ENCODE assay signal across 15 cellular contexts in the genomic region with DNA sequence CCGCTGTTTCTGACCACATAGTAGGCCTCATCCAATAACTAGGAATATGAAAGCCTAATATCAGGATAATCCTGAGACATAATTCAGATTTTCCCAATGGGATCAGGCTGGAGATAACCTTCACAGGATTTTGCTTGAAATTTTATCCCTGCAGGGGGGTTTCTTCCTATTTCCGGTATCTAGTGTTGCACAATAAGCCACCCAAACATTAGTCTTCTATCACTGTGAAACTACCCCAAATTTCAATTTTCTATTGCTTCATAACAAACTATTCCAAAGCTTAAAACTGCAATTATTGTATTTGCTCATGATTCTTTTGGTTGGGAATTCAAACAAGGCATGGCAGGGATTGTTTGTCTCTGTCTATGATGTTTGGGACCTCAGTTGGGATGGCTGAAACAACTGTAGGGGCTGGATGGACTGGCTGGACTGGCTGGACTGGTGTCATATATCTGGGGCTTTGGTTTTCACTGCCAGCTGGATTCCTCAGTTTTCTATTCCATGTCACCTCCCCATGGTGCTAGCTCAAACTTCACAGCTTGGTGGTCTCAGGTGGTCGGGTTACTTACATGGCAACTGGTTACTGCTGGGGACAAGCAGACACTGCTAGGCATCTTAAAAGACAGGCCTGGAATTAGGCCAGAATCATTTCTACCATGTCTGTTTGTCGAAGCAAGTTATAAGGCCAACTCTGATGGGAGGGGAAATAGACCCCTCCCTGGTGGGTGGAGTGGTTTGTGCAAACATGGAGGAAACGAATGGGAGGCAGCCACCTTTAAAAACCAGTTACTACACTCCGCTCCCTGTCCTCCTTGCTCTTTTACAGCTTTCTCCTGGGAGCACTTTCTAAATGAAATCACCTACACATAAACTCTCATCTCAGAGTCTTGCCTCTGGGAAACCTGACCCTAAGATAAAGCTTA.
"Had no signal": no experiment of that assay in that cellular context is flagged by ENCODE, and none has a peak within 500 bp of the region (broad histone marks: within the 10 kb centered on the region; RNA-seq: fewer than 3 reads in every experiment).

No MANE protein-coding gene starts in this region.

- H3K9me3 Mint-ChIP-seq: stimulated activated naive CD8-positive, alpha-beta T cell treated with anti-CD3 and anti-CD28 coated beads, Interleukin-15, Interleukin-2, amounts not matched to agents 100 ng/mL and 50 ng/mL, for 24 hours had no signal

- H3K27ac Mint-ChIP-seq: activated CD8-positive, alpha-beta T cell treated with anti-CD3 and anti-CD28 coated beads for 36 hours; stimulated activated naive CD8-positive, alpha-beta T cell treated with anti-CD3 and anti-CD28 coated beads, Interleukin-15, Interleukin-2, amounts not matched to agents 100 ng/mL and 50 ng/mL, for 24 hours had no signal

- H3K4me3 ChIP-seq: breast epithelium, dorsolateral prefrontal cortex, lung had no signal

- FAIRE-seq: urothelium cell line had no signal

- ATAC-seq: activated CD8-positive, alpha-beta T cell treated with anti-CD3 and anti-CD28 coated beads for 36 hours; esophagus mucosa; naive thymus-derived CD8-positive, alpha-beta T cell had no signal

- H3K27me3 Mint-ChIP-seq: activated CD8-positive, alpha-beta T cell treated with anti-CD3 and anti-CD28 coated beads for 36 hours; naive thymus-derived CD8-positive, alpha-beta T cell; stimulated activated naive CD8-positive, alpha-beta T cell treated with anti-CD3 and anti-CD28 coated beads, Interleukin-15, Interleukin-2, amounts not matched to agents 100 ng/mL and 50 ng/mL, for 24 hours had no signal

- H3K4me1 ChIP-seq: breast epithelium had no signal

- DNase-seq: activated CD4-positive, alpha-beta T cell treated with anti-CD3 and anti-CD28 coated beads for 4 hours; activated CD8-positive, alpha-beta memory T cell treated with anti-CD3 and anti-CD28 coated beads, Interleukin-2, amount 50 U/mL, for 4 hours; activated CD8-positive, alpha-beta T cell treated with anti-CD3 and anti-CD28 coated beads for 36 hours; activated naive CD4-positive, alpha-beta T cell; aorta; dorsolateral prefrontal cortex; hippocampal formation; kidney glomerular epithelial cell; naive thymus-derived CD8-positive, alpha-beta T cell; stimulated activated CD4-positive, alpha-beta T cell treated with anti-CD3 and anti-CD28 coated beads, Interleukin-4, amount 100 ng/mL, for 1 hour had no signal

- H3K9me3 ChIP-seq: breast epithelium had no signal

- H3K27me3 ChIP-seq: breast epithelium had no signal

- H3K4me3 Mint-ChIP-seq: activated CD8-positive, alpha-beta T cell treated with anti-CD3 and anti-CD28 coated beads for 36 hours; naive thymus-derived CD8-positive, alpha-beta T cell; stimulated activated naive CD8-positive, alpha-beta T cell treated with anti-CD3 and anti-CD28 coated beads, Interleukin-15, Interleukin-2, amounts not matched to agents 100 ng/mL and 50 ng/mL, for 24 hours had no signal

- H3K36me3 ChIP-seq: breast epithelium had no signal

- H3K27ac ChIP-seq: dorsolateral prefrontal cortex had no signal
